8 cellular contexts compared by ENCODE assay signal in the genomic region with DNA sequence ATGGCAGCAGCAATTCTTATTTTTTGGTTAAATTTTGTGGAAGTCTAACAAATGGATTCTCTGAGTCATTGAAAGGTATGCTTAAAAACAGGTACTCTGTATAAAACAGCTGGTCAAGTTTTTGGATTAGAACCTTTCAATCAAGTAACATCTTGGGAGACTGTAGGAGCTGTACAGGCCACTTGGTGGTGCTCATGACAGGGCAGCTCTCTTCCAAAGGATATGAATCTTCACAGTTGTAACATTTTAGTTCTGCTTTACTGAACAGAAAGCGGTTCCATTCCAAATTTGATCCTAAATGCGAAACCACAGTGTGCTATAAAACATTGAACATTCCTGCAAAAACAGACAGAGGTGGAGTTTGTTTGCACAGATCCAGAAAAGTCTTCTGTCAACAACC. TPM values are rescaled to one million over a fixed set of nuclear protein-coding genes. Genes with fewer than 3 reads are reported as not detected.
DNase-seq lines count a peak whose midpoint lies in the region; ATAC-seq and TF ChIP-seq lines count a peak whose summit lies in the region.

No MANE protein-coding gene starts in this region.

- no peak overlapping the region for H3K4me2 ChIP-seq in GM23338

- no peaks in the 10 kb centered on the region for H3F3A ChIP-seq in GM23338 (replicated peaks; ENCODE audit: low read depth)

- H3K27me3 Mint-ChIP-seq in GM23338 (ENCODE audit: insufficient read depth, low read depth, poor library complexity) = peaks cover 5% of the 10 kb centered on the region
- H3K27me3 Mint-ChIP-seq in memory B cell = peaks cover 5% of the 10 kb centered on the region
- H3K27me3 Mint-ChIP-seq in natural killer cell treated with Interleukin-12 subunit alpha and Interleukin-12 subunit beta and Interleukin-15 and Interleukin-18, amount 100 ng/mL, for 72 hours = no peaks in the 10 kb centered on the region

- H3K4me3 ChIP-seq in GM06990 (replicated peaks; ENCODE audit: low read depth, low read length) (no peak overlapping the region), GM23338 (no peak overlapping the region), cardiac fibroblast (replicated peaks in 1 of 2; ENCODE audit: low read depth in 2 of 2, low read length in 2 of 2) (no peak overlapping the region)

- H3K36me3 Mint-ChIP-seq in GM23338 (ENCODE audit: low read depth) (no peaks in the 10 kb centered on the region), memory B cell (no peaks in the 10 kb centered on the region)
- H3K36me3 Mint-ChIP-seq in natural killer cell treated with Interleukin-12 subunit alpha and Interleukin-12 subunit beta and Interleukin-15 and Interleukin-18, amount 100 ng/mL, for 72 hours = no peaks in the 10 kb centered on the region

- 0 out of 2 replicates have a peak, but pooled peaks cover 3% of the 10 kb centered on the region for H3K4me1 ChIP-seq in GM23338 (ENCODE audit: insufficient read depth)

- H3K4me3 Mint-ChIP-seq in GM23338 (no peak overlapping the region), memory B cell (no peak overlapping the region)
- H3K4me3 Mint-ChIP-seq in natural killer cell treated with Interleukin-12 subunit alpha and Interleukin-12 subunit beta and Interleukin-15 and Interleukin-18, amount 100 ng/mL, for 72 hours = no peak overlapping the region

- H3K27ac Mint-ChIP-seq in GM23338 = no peak overlapping the region
- no peak overlapping the region for H3K27ac Mint-ChIP-seq in memory B cell
- no peak overlapping the region for H3K27ac Mint-ChIP-seq in natural killer cell treated with Interleukin-12 subunit alpha and Interleukin-12 subunit beta and Interleukin-15 and Interleukin-18, amount 100 ng/mL, for 72 hours

- DNase-seq in GM06990 (ENCODE audit: extremely low read depth, insufficient read length) (no peak), GM23338 (ENCODE audit: low spot score) (peak; percentile 34), NCI-H460 (ENCODE audit: extremely low read depth, low read depth) (peak; percentile 38), cardiac fibroblast (ENCODE audit: low read depth in 2 of 2) (peak; percentile 71 to 75), memory B cell (ENCODE audit: low spot score in 2 of 2) (no peak), NCI-H1930 (lab: John Stamatoyannopoulos, UW) (no peak)
- DNase-seq in natural killer cell treated with Interleukin-12 subunit alpha and Interleukin-12 subunit beta and Interleukin-15 and Interleukin-18, amount 100 ng/mL, for 72 hours (ENCODE audit: low spot score) = no peak

- no peak overlapping the region for H3K27ac ChIP-seq in GM23338 (ENCODE audit: low read depth)

- H2AFZ ChIP-seq in GM23338 = no peak overlapping the region

- ATAC-seq in GM23338 (peak; percentile 70; the same call in 2 of the 3 replicates), memory B cell (ENCODE audit: low read depth) (peak; percentile 46), HG02571 (IDR thresholded peaks at IDR 0.05; ENCODE audit: unreplicated experiment) (no peak)
- no peak for ATAC-seq in natural killer cell treated with Interleukin-12 subunit alpha and Interleukin-12 subunit beta and Interleukin-15 and Interleukin-18, amount 100 ng/mL, for 72 hours

- H3K36me3 ChIP-seq in GM06990 (ENCODE audit: control insufficient read depth, insufficient read depth, low read length) = no peaks in the 10 kb centered on the region
- no peaks in the 10 kb centered on the region for H3K36me3 ChIP-seq in GM23338 (ENCODE audit: insufficient read depth)

- H3K9me3 Mint-ChIP-seq in GM23338 (peaks cover 2% of the 10 kb centered on the region; the same call in 1 of the 3 replicates), memory B cell (no peaks in the 10 kb centered on the region)
- H3K9me3 Mint-ChIP-seq in natural killer cell treated with Interleukin-12 subunit alpha and Interleukin-12 subunit beta and Interleukin-15 and Interleukin-18, amount 100 ng/mL, for 72 hours = no peaks in the 10 kb centered on the region

- H3K79me2 ChIP-seq in GM23338 (replicated peaks; ENCODE audit: insufficient read depth) = no peaks in the 10 kb centered on the region

- H3K27me3 ChIP-seq in GM06990 (replicated peaks; ENCODE audit: control insufficient read depth, insufficient read depth, low read length) (no peaks in the 10 kb centered on the region), GM23338 (ENCODE audit: insufficient read depth) (no peaks in the 10 kb centered on the region)

- TF ChIP-seq CTCF in GM06990 (IDR thresholded peaks at IDR 0.05; ENCODE audit: insufficient read depth, low read length, poor library complexity, severe bottlenecking) (peak; percentile 67), GM23338 (conservative IDR thresholded peaks at IDR 0.05; ENCODE audit: low read depth in 2 of 2) (peak; percentile 54 to 65), cardiac fibroblast (IDR thresholded peaks at IDR 0.05; ENCODE audit: low read depth, low read length) (peak; percentile 78)

- H3K9me2 ChIP-seq in GM23338 (ENCODE audit: insufficient read depth) = 0 out of 2 replicates have a peak, but pooled peaks cover 2% of the 10 kb centered on the region

- H4K20me1 ChIP-seq in GM23338 (replicated peaks; ENCODE audit: insufficient read depth) = no peaks in the 10 kb centered on the region

- H3K4me1 Mint-ChIP-seq in GM23338 (peaks cover 4% of the 10 kb centered on the region; the same call in 2 of the 3 replicates), memory B cell (peaks cover 23% of the 10 kb centered on the region)
- H3K4me1 Mint-ChIP-seq in natural killer cell treated with Interleukin-12 subunit alpha and Interleukin-12 subunit beta and Interleukin-15 and Interleukin-18, amount 100 ng/mL, for 72 hours (ENCODE audit: low read depth in 2 of 2) = peaks cover 0 to 6% of the 10 kb centered on the region in 2 donors

TF ChIP-seq in GM23338, 12 proteins besides CTCF, POLR2A, EP300 and RAD21 (continues in another document):
- TF ChIP-seq, protein P1, sequence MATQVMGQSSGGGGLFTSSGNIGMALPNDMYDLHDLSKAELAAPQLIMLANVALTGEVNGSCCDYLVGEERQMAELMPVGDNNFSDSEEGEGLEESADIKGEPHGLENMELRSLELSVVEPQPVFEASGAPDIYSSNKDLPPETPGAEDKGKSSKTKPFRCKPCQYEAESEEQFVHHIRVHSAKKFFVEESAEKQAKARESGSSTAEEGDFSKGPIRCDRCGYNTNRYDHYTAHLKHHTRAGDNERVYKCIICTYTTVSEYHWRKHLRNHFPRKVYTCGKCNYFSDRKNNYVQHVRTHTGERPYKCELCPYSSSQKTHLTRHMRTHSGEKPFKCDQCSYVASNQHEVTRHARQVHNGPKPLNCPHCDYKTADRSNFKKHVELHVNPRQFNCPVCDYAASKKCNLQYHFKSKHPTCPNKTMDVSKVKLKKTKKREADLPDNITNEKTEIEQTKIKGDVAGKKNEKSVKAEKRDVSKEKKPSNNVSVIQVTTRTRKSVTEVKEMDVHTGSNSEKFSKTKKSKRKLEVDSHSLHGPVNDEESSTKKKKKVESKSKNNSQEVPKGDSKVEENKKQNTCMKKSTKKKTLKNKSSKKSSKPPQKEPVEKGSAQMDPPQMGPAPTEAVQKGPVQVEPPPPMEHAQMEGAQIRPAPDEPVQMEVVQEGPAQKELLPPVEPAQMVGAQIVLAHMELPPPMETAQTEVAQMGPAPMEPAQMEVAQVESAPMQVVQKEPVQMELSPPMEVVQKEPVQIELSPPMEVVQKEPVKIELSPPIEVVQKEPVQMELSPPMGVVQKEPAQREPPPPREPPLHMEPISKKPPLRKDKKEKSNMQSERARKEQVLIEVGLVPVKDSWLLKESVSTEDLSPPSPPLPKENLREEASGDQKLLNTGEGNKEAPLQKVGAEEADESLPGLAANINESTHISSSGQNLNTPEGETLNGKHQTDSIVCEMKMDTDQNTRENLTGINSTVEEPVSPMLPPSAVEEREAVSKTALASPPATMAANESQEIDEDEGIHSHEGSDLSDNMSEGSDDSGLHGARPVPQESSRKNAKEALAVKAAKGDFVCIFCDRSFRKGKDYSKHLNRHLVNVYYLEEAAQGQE (IDR thresholded peaks at IDR 0.05; ENCODE audit: unreplicated experiment) = no peak
- TF ChIP-seq, protein P2, sequence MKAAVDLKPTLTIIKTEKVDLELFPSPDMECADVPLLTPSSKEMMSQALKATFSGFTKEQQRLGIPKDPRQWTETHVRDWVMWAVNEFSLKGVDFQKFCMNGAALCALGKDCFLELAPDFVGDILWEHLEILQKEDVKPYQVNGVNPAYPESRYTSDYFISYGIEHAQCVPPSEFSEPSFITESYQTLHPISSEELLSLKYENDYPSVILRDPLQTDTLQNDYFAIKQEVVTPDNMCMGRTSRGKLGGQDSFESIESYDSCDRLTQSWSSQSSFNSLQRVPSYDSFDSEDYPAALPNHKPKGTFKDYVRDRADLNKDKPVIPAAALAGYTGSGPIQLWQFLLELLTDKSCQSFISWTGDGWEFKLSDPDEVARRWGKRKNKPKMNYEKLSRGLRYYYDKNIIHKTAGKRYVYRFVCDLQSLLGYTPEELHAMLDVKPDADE (IDR thresholded peaks at IDR 0.05) = no peak
- TF ChIP-seq NANOG (IDR thresholded peaks at IDR 0.05; ENCODE audit: borderline replicate concordance) (no peak), JUNB (IDR thresholded peaks at IDR 0.05; ENCODE audit: unreplicated experiment) (no peak)

RNA-seq across cellular contexts. Expression of a gene that starts 44.5 kb away (rescaled TPM):
- not detected in 2 replicates for total RNA-seq in GM23338 (2014; rRNA removed; shearing (Covaris generic))
- not detected in 2 replicates for polyA plus RNA-seq in GM23338 (2016; fragmentation: Nextera tagmentation; extraction: Ambion mirVana)
- not detected in 2 replicates for total RNA-seq in NCI-H460 (2014; rRNA removed; shearing (Covaris generic))
- not detected in 2 replicates for polyA plus RNA-seq in NCI-H460 (2014; cell fraction: nucleus; rRNA removed)
- total RNA-seq in natural killer cell treated with Interleukin-12 subunit alpha and Interleukin-12 subunit beta and Interleukin-15 and Interleukin-18, amount 100 ng/mL, for 72 hours = not detected

Comparison
In these comparisons a context has a peak if more than half of its experiments do, and no peak if none do; other contexts are left out.
1. DNase-seq: peak in GM23338 (single experiment), NCI-H460 (single experiment) and cardiac fibroblast (2 of 2); none in GM06990 (single experiment), memory B cell (0 of 2), NCI-H1930 (0 of 2) and natural killer cell treated with Interleukin-12 subunit alpha and Interleukin-12 subunit beta and Interleukin-15 and Interleukin-18, amount 100 ng/mL, for 72 hours (single experiment).
2. ATAC-seq: peak in GM23338 (single experiment) and memory B cell (single experiment); none in HG02571 (single experiment) and natural killer cell treated with Interleukin-12 subunit alpha and Interleukin-12 subunit beta and Interleukin-15 and Interleukin-18, amount 100 ng/mL, for 72 hours (0 of 2).
3. Peak in every context shown above with its lines, with median percentiles within 50 percentile points of each other: CTCF ChIP-seq.